ENCODE assay signal across 8 cellular contexts in the genomic region with DNA sequence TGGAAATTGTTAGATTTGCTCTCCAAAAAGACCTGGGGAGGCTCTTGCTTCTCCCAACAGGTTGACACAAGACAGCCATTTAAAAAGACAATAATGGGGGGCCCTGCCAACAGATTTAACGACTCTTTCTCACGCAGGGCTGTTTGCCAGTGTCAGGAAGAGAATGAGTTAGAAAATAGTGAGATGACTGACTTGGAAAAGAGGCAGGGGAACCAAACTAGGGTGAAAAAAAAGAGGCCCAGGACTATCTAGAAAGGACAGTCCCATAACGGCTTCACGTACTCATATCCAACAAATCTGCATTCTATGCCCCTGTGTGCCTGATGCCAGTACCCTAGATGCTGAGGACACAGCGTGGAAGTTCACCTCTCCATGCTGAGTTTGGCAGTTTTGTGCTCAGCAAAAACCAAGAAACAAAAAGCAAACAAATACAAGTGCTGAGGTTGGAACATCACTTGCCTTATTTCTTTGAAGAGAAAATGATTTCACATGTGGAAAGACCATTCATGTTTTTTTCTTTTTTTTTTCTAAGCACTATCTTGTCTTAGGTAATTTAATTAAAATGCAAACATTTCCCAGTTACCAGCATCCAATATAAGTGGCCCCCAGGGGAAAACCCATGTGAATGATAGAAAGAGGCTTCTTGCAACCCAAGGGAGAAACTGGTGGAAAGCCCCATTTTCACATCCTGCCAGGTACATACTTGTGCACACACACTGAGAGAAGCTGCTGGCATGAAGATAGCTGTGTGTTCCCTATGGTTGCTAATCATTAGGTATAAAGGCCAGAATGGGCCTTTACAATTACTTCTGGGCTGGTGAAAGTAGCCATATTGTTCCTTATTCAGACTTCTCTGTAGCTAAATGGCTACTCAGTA. TPM values are rescaled to one million over a fixed set of nuclear protein-coding genes. Genes with fewer than 3 reads are reported as not detected.
DNase-seq lines count a peak whose midpoint lies in the region; ATAC-seq and TF ChIP-seq lines count a peak whose summit lies in the region.

No MANE protein-coding gene starts in this region.

- no peak for TF ChIP-seq CTCF in OCI-LY1 (IDR thresholded peaks at IDR 0.05; ENCODE audit: low read length)
- no peak for TF ChIP-seq CTCF in osteocyte (IDR thresholded peaks at IDR 0.05)
- TF ChIP-seq CTCF in osteoblast (IDR thresholded peaks at IDR 0.05; ENCODE audit: extremely low read depth, low read depth, low read length), result no peak

- H3K79me2 ChIP-seq in GM23248 (ENCODE audit: insufficient read depth) (peaks cover 72% of the 10 kb centered on the region), OCI-LY1 (ENCODE audit: insufficient read depth, low read length) (no peaks in the 10 kb centered on the region), osteoblast (ENCODE audit: insufficient read depth, low read length) (peaks cover 3% of the 10 kb centered on the region)

- H3K4me1 ChIP-seq in GM23248 (ENCODE audit: insufficient read depth) (peaks cover 39% of the 10 kb centered on the region), OCI-LY1 (ENCODE audit: insufficient read depth, low read length, severe bottlenecking) (peaks cover 80% of the 10 kb centered on the region), osteoblast (ENCODE audit: insufficient read depth, low read length) (peaks cover 36% of the 10 kb centered on the region)

- H3K9ac ChIP-seq in GM23248, result no peak overlapping the region
- peak overlapping the region; percentile 7; the same call in 1 of the 2 replicates for H3K9ac ChIP-seq in OCI-LY1 (ENCODE audit: low read length)

- WGBS in GM23248 (ENCODE audit: low coverage in 1 of 2, low lambda C conversion rate in 2 of 2, missing lambda C conversion rate in 2 of 2), 2 experiments, result 49 to 54% methylated on average over 5 of the region's 5 CpGs

- H3K36me3 Mint-ChIP-seq in osteocyte (ENCODE audit: unreplicated experiment), result peaks cover 2% of the 10 kb centered on the region

- H3K9me3 ChIP-seq in GM23248 (ENCODE audit: low read depth) (no peaks in the 10 kb centered on the region), OCI-LY1 (ENCODE audit: low read length) (no peaks in the 10 kb centered on the region), osteoblast (ENCODE audit: low read depth, low read length) (no peaks in the 10 kb centered on the region)

- in situ Hi-C loops in GM23248 (cut with MboI), result no loop called here

- H3F3A ChIP-seq in GM23248 (ENCODE audit: insufficient read depth) (peaks cover 33% of the 10 kb centered on the region), OCI-LY1 (ENCODE audit: insufficient read depth, low read length) (no peaks in the 10 kb centered on the region)

- H3K27ac ChIP-seq in GM23248, result no peak overlapping the region
- peak overlapping the region; percentile 95 for H3K27ac ChIP-seq in OCI-LY1 (ENCODE audit: low read depth, low read length, poor library complexity, severe bottlenecking)
- H3K27ac ChIP-seq in osteoblast (ENCODE audit: low read depth, low read length), result no peak overlapping the region

- H2AFZ ChIP-seq in GM23248 (no peak overlapping the region), OCI-LY1 (ENCODE audit: low read length) (no peak overlapping the region), osteoblast (ENCODE audit: low read length) (no peak overlapping the region)

- H3K4me2 ChIP-seq in GM23248 (ENCODE audit: unreplicated experiment) (no peak overlapping the region), OCI-LY1 (ENCODE audit: low read length) (peak overlapping the region; percentile 6; the same call in 1 of the 2 replicates), osteoblast (ENCODE audit: insufficient read depth, low read length) (no peak overlapping the region)

- no peaks in the 10 kb centered on the region for H3K27me3 Mint-ChIP-seq in osteocyte (ENCODE audit: unreplicated experiment)

- H3K9me2 ChIP-seq in GM23248 (ENCODE audit: insufficient read depth), result no peaks in the 10 kb centered on the region
- H3K9me2 ChIP-seq in OCI-LY1 (ENCODE audit: low read depth, low read length), result no peaks in the 10 kb centered on the region

- H3K27me3 ChIP-seq in GM23248 (replicated peaks; ENCODE audit: insufficient read depth), result no peaks in the 10 kb centered on the region
- no peaks in the 10 kb centered on the region for H3K27me3 ChIP-seq in OCI-LY1 (ENCODE audit: insufficient read depth, low read length)
- no peaks in the 10 kb centered on the region for H3K27me3 ChIP-seq in osteoblast (ENCODE audit: insufficient read depth, low read length)

- no peaks in the 10 kb centered on the region for H4K20me1 ChIP-seq in GM23248 (ENCODE audit: insufficient read depth)
- no peaks in the 10 kb centered on the region for H4K20me1 ChIP-seq in OCI-LY1 (ENCODE audit: insufficient read depth, low read length)
- H4K20me1 ChIP-seq in osteoblast (ENCODE audit: insufficient read depth, low read length), result no peaks in the 10 kb centered on the region

- no peaks in the 10 kb centered on the region for H3K9me3 Mint-ChIP-seq in osteocyte (ENCODE audit: unreplicated experiment)

- H3K4me3 ChIP-seq in GM23248, result no peak overlapping the region
- no peak overlapping the region for H3K4me3 ChIP-seq in OCI-LY1 (ENCODE audit: low read depth, low read length, poor library complexity, severe bottlenecking)
- no peak overlapping the region for H3K4me3 ChIP-seq in osteoblast (ENCODE audit: insufficient read depth, low read length)

- peak; percentile 30 for DNase-seq in GM23248
- no peak for DNase-seq in osteocyte (ENCODE audit: extremely low spot score, unreplicated experiment)
- no peak for DNase-seq in MV-4-11 (lab: John Stamatoyannopoulos, UW)
- no peak for DNase-seq in left lobe of liver (ENCODE audit: low spot score)
- no peak for DNase-seq in osteoblast (ENCODE audit: insufficient read length, low spot score, missing footprints)
- no peak for DNase-seq in dedifferentiated amniotic fluid mesenchymal stem cell (ENCODE audit: extremely low spot score)

- peaks cover 56% of the 10 kb centered on the region for H3K4me1 Mint-ChIP-seq in osteocyte (ENCODE audit: unreplicated experiment)

- peak overlapping the region; percentile 91 for H3K27ac Mint-ChIP-seq in osteocyte (ENCODE audit: unreplicated experiment)

- ATAC-seq in GM18867 (IDR thresholded peaks at IDR 0.05; ENCODE audit: unreplicated experiment) (peak; percentile 66), left lobe of liver (no peak)

- H3K4me3 Mint-ChIP-seq in osteocyte (ENCODE audit: unreplicated experiment), result no peak overlapping the region

- H3K36me3 ChIP-seq in GM23248 (ENCODE audit: low read depth), result no peaks in the 10 kb centered on the region
- H3K36me3 ChIP-seq in OCI-LY1 (ENCODE audit: insufficient read depth, low read length), result no peaks in the 10 kb centered on the region
- no peaks in the 10 kb centered on the region for H3K36me3 ChIP-seq in osteoblast (ENCODE audit: insufficient read depth, low read length)

RNA-seq across cellular contexts. Expression of gene WIPF1, which starts 10.6 kb away (rescaled TPM):
- 20.1 and 21.4 TPM in 2 replicates for total RNA-seq in GM23248 (2014; rRNA removed; shearing (Covaris generic))
- 47.8 and 50.3 TPM in 2 replicates for polyA plus RNA-seq in GM23248 (2016; fragmentation: Nextera tagmentation; extraction: Ambion mirVana)
- total RNA-seq in osteocyte (57.7 and 60.1 TPM in 2 replicates), left lobe of liver (6.3 TPM), osteoblast (17.7 and 18.0 TPM in 2 replicates)
